14 cellular contexts compared by ENCODE assay signal in the genomic region with DNA sequence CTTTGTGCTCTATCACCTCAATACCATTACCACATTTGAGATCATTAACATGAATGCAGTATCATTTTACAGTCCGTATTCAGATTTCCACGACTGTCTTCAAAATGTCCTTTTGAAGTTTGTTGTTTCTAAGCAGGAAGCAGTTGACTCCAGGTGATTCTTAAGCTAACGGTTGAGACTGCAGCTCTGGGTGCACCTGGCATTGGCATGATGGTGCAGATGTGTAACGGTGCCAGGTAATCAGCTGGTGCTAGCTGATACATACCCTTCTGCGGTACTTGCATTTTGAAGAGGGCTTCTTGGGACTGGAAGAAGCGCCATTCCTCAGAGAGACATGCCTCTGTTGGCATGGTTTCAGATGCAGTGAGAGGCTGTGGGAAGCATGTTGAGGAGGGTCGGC. TPM values are rescaled to one million over a fixed set of nuclear protein-coding genes. Genes with fewer than 3 reads are reported as not detected.
"Had no signal": no experiment of that assay in that cellular context is flagged by ENCODE, and none has a peak within 500 bp of the region (broad histone marks: within the 10 kb centered on the region; RNA-seq: fewer than 3 reads in every experiment).

No MANE protein-coding gene starts in this region.

- H3K4me3 Mint-ChIP-seq: activated CD4-positive, alpha-beta memory T cell treated with anti-CD3 and anti-CD28 coated beads for 36 hours; central memory CD8-positive, alpha-beta T cell; neural crest cell; T-helper 2 cell treated with Interferon-gamma antibody and Interleukin-4, amounts not matched to agents 5 μg/mL and 100 μg/mL, for 36 hours had no signal

- H3K4me1 ChIP-seq: adrenal gland, left lung, sigmoid colon had no signal

- H3K27me3 ChIP-seq: adrenal gland had no signal

- H3K4me3 ChIP-seq: adrenal gland, left lung, sigmoid colon had no signal

- DNase-seq: activated CD4-positive, alpha-beta memory T cell treated with anti-CD3 and anti-CD28 coated beads for 36 hours; activated CD4-positive, CD25-positive, alpha-beta regulatory T cell treated with anti-CD3 and anti-CD28 coated beads, Interleukin-2, amount 50 U/mL, for 72 hours; cortex of kidney; effector memory CD4-positive, alpha-beta T cell; left lung; sigmoid colon; stimulated activated CD4-positive, alpha-beta T cell treated with anti-CD3 and anti-CD28 coated beads, Interleukin-12 subunit alpha, Interleukin-12 subunit beta, amount 100 ng/mL, for 4 hours; stimulated activated naive CD8-positive, alpha-beta T cell treated with anti-CD3 and anti-CD28 coated beads, Interleukin-15, Interleukin-2, amounts not matched to agents 100 U/mL and 50 U/mL, for 24 hours had no signal

- H3K36me3 Mint-ChIP-seq: activated CD4-positive, alpha-beta memory T cell treated with anti-CD3 and anti-CD28 coated beads for 36 hours had no signal

- H3K27ac Mint-ChIP-seq: activated CD4-positive, alpha-beta memory T cell treated with anti-CD3 and anti-CD28 coated beads for 36 hours; T-helper 2 cell treated with Interferon-gamma antibody and Interleukin-4, amounts not matched to agents 5 μg/mL and 100 μg/mL, for 36 hours had no signal

- H3K9me3 ChIP-seq: adrenal gland, left lung, sigmoid colon had no signal

- ATAC-seq: left lung; stimulated activated naive CD8-positive, alpha-beta T cell treated with anti-CD3 and anti-CD28 coated beads, Interleukin-15, Interleukin-2, amounts not matched to agents 100 U/mL and 50 U/mL, for 24 hours had no signal

- H3K27ac ChIP-seq: adrenal gland, left lung, sigmoid colon had no signal

- H3K9me3 Mint-ChIP-seq: activated CD4-positive, alpha-beta memory T cell treated with anti-CD3 and anti-CD28 coated beads for 36 hours; central memory CD8-positive, alpha-beta T cell; neural crest cell; T-helper 2 cell treated with Interferon-gamma antibody and Interleukin-4, amounts not matched to agents 5 μg/mL and 100 μg/mL, for 36 hours had no signal

RNA-seq across cellular contexts. Expression of a gene that starts 19.5 kb away (rescaled TPM):
- total RNA-seq: activated CD4-positive, alpha-beta memory T cell treated with anti-CD3 and anti-CD28 coated beads for 36 hours; frontal cortex; neural crest cell; temporal lobe had no signal
